In the genomic region with DNA sequence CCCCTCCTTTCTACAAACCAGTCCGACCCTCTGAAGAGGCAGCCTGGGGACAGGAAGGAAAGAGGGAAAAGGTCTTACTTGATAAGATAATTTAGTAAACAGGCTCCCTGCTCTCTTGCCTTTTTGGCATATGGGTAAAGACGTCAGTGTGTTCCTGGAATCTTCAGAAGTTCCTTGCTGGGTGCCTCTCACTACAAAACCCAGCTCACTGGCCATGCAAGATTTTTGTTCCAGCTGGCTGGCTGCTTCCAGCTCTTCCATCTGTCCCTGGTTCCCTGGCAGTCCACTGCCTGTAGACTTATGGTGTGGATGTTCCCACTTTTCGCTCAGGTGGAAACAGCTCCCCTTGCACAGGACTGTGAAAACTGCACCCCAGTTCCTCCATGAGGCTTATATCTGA, we compare ENCODE assay signal across 2 cellular contexts.
A peak's percentile ranks its signal among the peaks of the same experiment; 100 is the strongest.
TF ChIP-seq lines count a peak whose summit lies in the region.

No MANE protein-coding gene starts in this region.

TF ChIP-seq in liver, 16 proteins besides CTCF, POLR2A, EP300 and RAD21:
- TF ChIP-seq FOXA1 (IDR thresholded peaks at IDR 0.05) (no peak), NR2F2 (IDR thresholded peaks at IDR 0.05) (peak; percentile 58), HNF4A (conservative IDR thresholded peaks at IDR 0.05) (no peak), SP1 (IDR thresholded peaks at IDR 0.05) (no peak), YY1 (IDR thresholded peaks at IDR 0.05) (no peak)

TF ChIP-seq in HepG2, 621 proteins besides CTCF, POLR2A, EP300 and RAD21:
- TF ChIP-seq KDM3A (CRISPR knock-in tag; IDR thresholded peaks at IDR 0.05; ENCODE audit: low read depth) = no peak
- no peak for TF ChIP-seq MAFF (IDR thresholded peaks at IDR 0.05; ENCODE audit: low read depth, low read length)
- no peak for TF ChIP-seq MYNN (CRISPR knock-in tag; IDR thresholded peaks at IDR 0.05; ENCODE audit: low read depth)
- no peak for TF ChIP-seq ZNF460 (CRISPR knock-in tag; IDR thresholded peaks at IDR 0.05; ENCODE audit: borderline replicate concordance)
- TF ChIP-seq, protein P1, sequence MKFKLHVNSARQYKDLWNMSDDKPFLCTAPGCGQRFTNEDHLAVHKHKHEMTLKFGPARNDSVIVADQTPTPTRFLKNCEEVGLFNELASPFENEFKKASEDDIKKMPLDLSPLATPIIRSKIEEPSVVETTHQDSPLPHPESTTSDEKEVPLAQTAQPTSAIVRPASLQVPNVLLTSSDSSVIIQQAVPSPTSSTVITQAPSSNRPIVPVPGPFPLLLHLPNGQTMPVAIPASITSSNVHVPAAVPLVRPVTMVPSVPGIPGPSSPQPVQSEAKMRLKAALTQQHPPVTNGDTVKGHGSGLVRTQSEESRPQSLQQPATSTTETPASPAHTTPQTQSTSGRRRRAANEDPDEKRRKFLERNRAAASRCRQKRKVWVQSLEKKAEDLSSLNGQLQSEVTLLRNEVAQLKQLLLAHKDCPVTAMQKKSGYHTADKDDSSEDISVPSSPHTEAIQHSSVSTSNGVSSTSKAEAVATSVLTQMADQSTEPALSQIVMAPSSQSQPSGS (CRISPR knock-in tag; IDR thresholded peaks at IDR 0.05) = no peak
- no peak for TF ChIP-seq RAD51 (IDR thresholded peaks at IDR 0.05; ENCODE audit: borderline replicate concordance)
- no peak for TF ChIP-seq AKAP8 (CRISPR knock-in tag; IDR thresholded peaks at IDR 0.05)
- TF ChIP-seq ZNF230 (CRISPR knock-in tag; IDR thresholded peaks at IDR 0.05) = no peak
- TF ChIP-seq, protein P2, sequence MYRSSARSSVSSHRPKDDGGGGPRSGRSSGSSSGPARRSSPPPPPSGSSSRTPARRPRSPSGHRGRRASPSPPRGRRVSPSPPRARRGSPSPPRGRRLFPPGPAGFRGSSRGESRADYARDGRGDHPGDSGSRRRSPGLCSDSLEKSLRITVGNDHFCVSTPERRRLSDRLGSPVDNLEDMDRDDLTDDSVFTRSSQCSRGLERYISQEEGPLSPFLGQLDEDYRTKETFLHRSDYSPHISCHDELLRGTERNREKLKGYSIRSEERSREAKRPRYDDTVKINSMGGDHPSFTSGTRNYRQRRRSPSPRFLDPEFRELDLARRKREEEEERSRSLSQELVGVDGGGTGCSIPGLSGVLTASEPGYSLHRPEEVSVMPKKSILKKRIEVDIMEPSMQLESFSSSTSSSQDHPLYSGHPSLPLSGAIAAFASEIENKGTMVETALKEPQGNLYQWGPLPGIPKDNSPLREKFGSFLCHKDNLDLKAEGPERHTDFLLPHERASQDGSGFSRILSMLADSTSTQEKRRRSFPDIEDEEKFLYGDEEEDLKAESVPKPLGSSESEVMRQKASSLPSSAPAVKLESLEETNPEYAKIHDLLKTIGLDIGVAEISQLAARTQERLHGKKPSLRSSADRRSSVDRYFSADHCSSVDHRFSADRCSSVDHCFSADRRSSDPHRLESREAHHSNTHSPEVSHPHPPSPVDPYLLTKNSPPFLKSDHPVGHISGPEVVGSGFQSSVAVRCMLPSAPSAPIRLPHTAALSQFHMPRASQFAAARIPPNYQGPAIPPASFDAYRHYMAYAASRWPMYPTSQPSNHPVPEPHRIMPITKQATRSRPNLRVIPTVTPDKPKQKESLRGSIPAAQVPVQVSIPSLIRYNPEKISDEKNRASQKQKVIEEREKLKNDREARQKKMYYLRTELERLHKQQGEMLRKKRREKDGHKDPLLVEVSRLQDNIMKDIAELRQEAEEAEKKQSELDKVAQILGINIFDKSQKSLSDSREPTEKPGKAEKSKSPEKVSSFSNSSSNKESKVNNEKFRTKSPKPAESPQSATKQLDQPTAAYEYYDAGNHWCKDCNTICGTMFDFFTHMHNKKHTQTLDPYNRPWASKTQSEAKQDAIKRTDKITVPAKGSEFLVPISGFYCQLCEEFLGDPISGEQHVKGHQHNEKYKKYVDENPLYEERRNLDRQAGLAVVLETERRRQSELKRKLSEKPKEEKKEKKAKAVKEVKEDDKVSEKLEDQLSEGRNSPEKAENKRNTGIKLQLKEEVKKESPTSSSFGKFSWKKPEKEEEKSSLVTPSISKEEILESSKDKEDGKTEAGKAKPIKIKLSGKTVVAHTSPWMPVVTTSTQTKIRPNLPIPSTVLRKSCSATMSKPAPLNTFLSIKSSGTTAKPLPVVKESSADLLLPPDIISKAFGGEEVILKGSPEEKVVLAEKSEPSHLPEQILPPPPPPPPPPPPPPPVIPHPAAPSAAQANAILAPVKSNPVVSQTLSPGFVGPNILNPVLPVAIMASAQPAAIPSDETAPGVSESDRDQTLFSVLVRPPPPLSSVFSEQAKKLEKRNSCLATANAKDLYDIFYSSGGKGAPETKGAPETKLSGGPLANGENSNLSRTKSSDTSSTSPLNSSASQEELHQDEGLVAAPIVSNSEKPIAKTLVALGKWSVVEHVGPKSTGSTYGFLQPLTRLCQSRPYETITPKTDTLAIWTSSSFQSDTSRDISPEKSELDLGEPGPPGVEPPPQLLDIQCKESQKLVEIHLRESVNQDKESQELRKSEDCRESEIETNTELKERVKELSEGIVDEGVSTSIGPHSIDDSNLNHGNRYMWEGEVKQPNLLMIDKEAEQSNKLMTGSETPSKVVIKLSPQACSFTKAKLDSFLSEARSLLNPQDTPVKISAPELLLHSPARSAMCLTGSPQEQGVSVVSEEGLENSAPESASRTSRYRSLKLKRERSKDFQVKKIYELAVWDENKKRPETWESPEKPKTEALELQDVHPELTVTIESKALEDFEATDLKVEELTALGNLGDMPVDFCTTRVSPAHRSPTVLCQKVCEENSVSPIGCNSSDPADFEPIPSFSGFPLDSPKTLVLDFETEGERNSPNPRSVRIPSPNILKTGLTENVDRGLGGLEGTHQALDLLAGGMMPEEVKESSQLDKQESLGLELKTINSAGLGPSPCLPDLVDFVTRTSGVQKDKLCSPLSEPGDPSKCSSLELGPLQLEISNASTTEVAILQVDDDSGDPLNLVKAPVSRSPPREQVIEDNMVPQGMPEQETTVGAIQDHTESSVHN (CRISPR knock-in tag; IDR thresholded peaks at IDR 0.05) = no peak
- no peak for TF ChIP-seq DR1 (CRISPR knock-in tag; IDR thresholded peaks at IDR 0.05)
- TF ChIP-seq, protein P3, sequence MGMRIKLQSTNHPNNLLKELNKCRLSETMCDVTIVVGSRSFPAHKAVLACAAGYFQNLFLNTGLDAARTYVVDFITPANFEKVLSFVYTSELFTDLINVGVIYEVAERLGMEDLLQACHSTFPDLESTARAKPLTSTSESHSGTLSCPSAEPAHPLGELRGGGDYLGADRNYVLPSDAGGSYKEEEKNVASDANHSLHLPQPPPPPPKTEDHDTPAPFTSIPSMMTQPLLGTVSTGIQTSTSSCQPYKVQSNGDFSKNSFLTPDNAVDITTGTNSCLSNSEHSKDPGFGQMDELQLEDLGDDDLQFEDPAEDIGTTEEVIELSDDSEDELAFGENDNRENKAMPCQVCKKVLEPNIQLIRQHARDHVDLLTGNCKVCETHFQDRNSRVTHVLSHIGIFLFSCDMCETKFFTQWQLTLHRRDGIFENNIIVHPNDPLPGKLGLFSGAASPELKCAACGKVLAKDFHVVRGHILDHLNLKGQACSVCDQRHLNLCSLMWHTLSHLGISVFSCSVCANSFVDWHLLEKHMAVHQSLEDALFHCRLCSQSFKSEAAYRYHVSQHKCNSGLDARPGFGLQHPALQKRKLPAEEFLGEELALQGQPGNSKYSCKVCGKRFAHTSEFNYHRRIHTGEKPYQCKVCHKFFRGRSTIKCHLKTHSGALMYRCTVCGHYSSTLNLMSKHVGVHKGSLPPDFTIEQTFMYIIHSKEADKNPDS (CRISPR knock-in tag; IDR thresholded peaks at IDR 0.05) = no peak
- TF ChIP-seq KLF15 (CRISPR knock-in tag; IDR thresholded peaks at IDR 0.05; ENCODE audit: borderline replicate concordance) = no peak
- TF ChIP-seq FOXJ3 (CRISPR knock-in tag; IDR thresholded peaks at IDR 0.05; ENCODE audit: borderline replicate concordance) = no peak
- no peak for TF ChIP-seq MEIS2 (CRISPR knock-in tag; IDR thresholded peaks at IDR 0.05)
